Comparison of ENCODE assay signal across 1 cellular context in genomic region chr5:661891-662750, GRCh38.
TF ChIP-seq lines count a peak whose summit lies in the region.

No MANE protein-coding gene starts in this region.

TF ChIP-seq in HepG2, 621 proteins besides CTCF, POLR2A, EP300 and RAD21:
- TF ChIP-seq HMG20B (CRISPR knock-in tag; conservative IDR thresholded peaks at IDR 0.05), result no peak
- TF ChIP-seq ZNF460 (CRISPR knock-in tag; IDR thresholded peaks at IDR 0.05; ENCODE audit: borderline replicate concordance), result no peak
- TF ChIP-seq, protein P1, sequence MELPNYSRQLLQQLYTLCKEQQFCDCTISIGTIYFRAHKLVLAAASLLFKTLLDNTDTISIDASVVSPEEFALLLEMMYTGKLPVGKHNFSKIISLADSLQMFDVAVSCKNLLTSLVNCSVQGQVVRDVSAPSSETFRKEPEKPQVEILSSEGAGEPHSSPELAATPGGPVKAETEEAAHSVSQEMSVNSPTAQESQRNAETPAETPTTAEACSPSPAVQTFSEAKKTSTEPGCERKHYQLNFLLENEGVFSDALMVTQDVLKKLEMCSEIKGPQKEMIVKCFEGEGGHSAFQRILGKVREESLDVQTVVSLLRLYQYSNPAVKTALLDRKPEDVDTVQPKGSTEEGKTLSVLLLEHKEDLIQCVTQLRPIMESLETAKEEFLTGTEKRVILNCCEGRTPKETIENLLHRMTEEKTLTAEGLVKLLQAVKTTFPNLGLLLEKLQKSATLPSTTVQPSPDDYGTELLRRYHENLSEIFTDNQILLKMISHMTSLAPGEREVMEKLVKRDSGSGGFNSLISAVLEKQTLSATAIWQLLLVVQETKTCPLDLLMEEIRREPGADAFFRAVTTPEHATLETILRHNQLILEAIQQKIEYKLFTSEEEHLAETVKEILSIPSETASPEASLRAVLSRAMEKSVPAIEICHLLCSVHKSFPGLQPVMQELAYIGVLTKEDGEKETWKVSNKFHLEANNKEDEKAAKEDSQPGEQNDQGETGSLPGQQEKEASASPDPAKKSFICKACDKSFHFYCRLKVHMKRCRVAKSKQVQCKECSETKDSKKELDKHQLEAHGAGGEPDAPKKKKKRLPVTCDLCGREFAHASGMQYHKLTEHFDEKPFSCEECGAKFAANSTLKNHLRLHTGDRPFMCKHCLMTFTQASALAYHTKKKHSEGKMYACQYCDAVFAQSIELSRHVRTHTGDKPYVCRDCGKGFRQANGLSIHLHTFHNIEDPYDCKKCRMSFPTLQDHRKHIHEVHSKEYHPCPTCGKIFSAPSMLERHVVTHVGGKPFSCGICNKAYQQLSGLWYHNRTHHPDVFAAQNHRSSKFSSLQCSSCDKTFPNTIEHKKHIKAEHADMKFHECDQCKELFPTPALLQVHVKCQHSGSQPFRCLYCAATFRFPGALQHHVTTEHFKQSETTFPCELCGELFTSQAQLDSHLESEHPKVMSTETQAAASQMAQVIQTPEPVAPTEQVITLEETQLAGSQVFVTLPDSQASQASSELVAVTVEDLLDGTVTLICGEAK (IDR thresholded peaks at IDR 0.05), result no peak
- TF ChIP-seq, protein P1 (CRISPR knock-in tag; IDR thresholded peaks at IDR 0.05), result no peak
- no peak for TF ChIP-seq CCAR2 (optimal IDR thresholded peaks at IDR 0.05; ENCODE audit: low read depth, low read length)
- TF ChIP-seq, protein P2, sequence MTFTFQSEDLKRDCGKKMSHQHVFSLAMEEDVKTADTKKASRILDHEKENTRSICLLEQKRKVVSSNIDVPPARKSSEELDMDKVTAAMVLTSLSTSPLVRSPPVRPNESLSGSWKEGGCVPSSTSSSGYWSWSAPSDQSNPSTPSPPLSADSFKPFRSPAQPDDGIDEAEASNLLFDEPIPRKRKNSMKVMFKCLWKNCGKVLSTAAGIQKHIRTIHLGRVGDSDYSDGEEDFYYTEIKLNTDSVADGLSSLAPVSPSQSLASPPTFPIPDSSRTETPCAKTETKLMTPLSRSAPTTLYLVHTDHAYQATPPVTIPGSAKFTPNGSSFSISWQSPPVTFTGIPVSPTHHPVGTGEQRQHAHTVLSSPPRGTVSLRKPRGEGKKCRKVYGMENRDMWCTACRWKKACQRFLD (CRISPR knock-in tag; IDR thresholded peaks at IDR 0.05; ENCODE audit: borderline replicate concordance), result no peak
- no peak for TF ChIP-seq ZNF354B (CRISPR knock-in tag; IDR thresholded peaks at IDR 0.05)
- TF ChIP-seq ZNF570 (CRISPR knock-in tag; IDR thresholded peaks at IDR 0.05; ENCODE audit: borderline replicate concordance), result no peak
- TF ChIP-seq CCDC6 (CRISPR knock-in tag; IDR thresholded peaks at IDR 0.05), result no peak
- no peak for TF ChIP-seq KDM4B (CRISPR knock-in tag; IDR thresholded peaks at IDR 0.05)
- TF ChIP-seq ELF4 (CRISPR knock-in tag; IDR thresholded peaks at IDR 0.05; ENCODE audit: borderline replicate concordance), result no peak
- no peak for TF ChIP-seq FOXA1 (IDR thresholded peaks at IDR 0.05)
- TF ChIP-seq FOXA1 (CRISPR knock-in tag; IDR thresholded peaks at IDR 0.05), result no peak
- no peak for TF ChIP-seq HDAC1 (CRISPR knock-in tag; IDR thresholded peaks at IDR 0.05)
